In genomic region chr18:61714421-61714820, GRCh38 we compare ENCODE assay signal across 15 cellular contexts.
DNase-seq lines count a peak whose midpoint lies in the region; TF ChIP-seq lines count a peak whose summit lies in the region.
"Had no signal": no experiment of that assay in that cellular context is flagged by ENCODE, and none has a peak within 500 bp of the region (broad histone marks: within the 10 kb centered on the region; RNA-seq: fewer than 3 reads in every experiment).

No MANE protein-coding gene starts in this region.

- no peak overlapping the region for H3K4me3 Mint-ChIP-seq in CD14-positive monocyte
- H3K4me3 Mint-ChIP-seq in activated CD4-positive, alpha-beta T cell treated with anti-CD3 and anti-CD28 coated beads, Interleukin-2, amount 10 ng/mL, durations not matched to agents 24 days and 14 days = no peak overlapping the region
- H3K4me3 Mint-ChIP-seq: CD4-positive, alpha-beta T cell; H9 had no signal

- peaks cover 0 to 14% (median 2%) of the 10 kb centered on the region in 7 donors for H3K9me3 Mint-ChIP-seq in CD14-positive monocyte
- H3K9me3 Mint-ChIP-seq in activated CD4-positive, alpha-beta T cell treated with anti-CD3 and anti-CD28 coated beads, Interleukin-2, amount 10 ng/mL, durations not matched to agents 24 days and 14 days = no peaks in the 10 kb centered on the region
- H3K9me3 Mint-ChIP-seq: CD4-positive, alpha-beta T cell had no signal

- H3K27me3 Mint-ChIP-seq in CD14-positive monocyte (ENCODE audit: low read depth in 3 of 3) = peaks cover 0 to 5% (median 2%) of the 10 kb centered on the region in 3 donors
- no peaks in the 10 kb centered on the region for H3K27me3 Mint-ChIP-seq in activated CD4-positive, alpha-beta T cell treated with anti-CD3 and anti-CD28 coated beads, Interleukin-2, amount 10 ng/mL, durations not matched to agents 24 days and 14 days

- H3K36me3 Mint-ChIP-seq in CD14-positive monocyte = no peaks in the 10 kb centered on the region
- H3K36me3 Mint-ChIP-seq in activated CD4-positive, alpha-beta T cell treated with anti-CD3 and anti-CD28 coated beads, Interleukin-2, amount 10 ng/mL, durations not matched to agents 24 days and 14 days (ENCODE audit: low read depth) = no peaks in the 10 kb centered on the region

- H3K4me1 Mint-ChIP-seq in CD14-positive monocyte = no peaks in the 10 kb centered on the region
- H3K4me1 Mint-ChIP-seq in activated CD4-positive, alpha-beta T cell treated with anti-CD3 and anti-CD28 coated beads, Interleukin-2, amount 10 ng/mL, durations not matched to agents 24 days and 14 days = no peaks in the 10 kb centered on the region

- H3K27me3 ChIP-seq in colonic mucosa = no peaks in the 10 kb centered on the region
- no peaks in the 10 kb centered on the region for H3K27me3 ChIP-seq in mucosa of rectum (ENCODE audit: control insufficient read depth in 2 of 2, insufficient read depth in 2 of 2, low read length in 2 of 2)
- H3K27me3 ChIP-seq: BE2C had no signal

- H3K27ac Mint-ChIP-seq in CD14-positive monocyte = no peak overlapping the region
- no peak overlapping the region for H3K27ac Mint-ChIP-seq in activated CD4-positive, alpha-beta T cell treated with anti-CD3 and anti-CD28 coated beads, Interleukin-2, amount 10 ng/mL, durations not matched to agents 24 days and 14 days
- H3K27ac Mint-ChIP-seq: CD4-positive, alpha-beta T cell; H9 had no signal

- no peaks in the 10 kb centered on the region for H3K9me3 ChIP-seq in colonic mucosa
- no peaks in the 10 kb centered on the region for H3K9me3 ChIP-seq in mucosa of rectum (ENCODE audit: control insufficient read depth in 2 of 2, low read length in 2 of 2)
- H3K9me3 ChIP-seq: BE2C, Caco-2 had no signal

- no peaks in the 10 kb centered on the region for H3K36me3 ChIP-seq in colonic mucosa
- no peaks in the 10 kb centered on the region for H3K36me3 ChIP-seq in mucosa of rectum (ENCODE audit: control insufficient read depth in 2 of 2, insufficient read depth in 2 of 2, low read length in 2 of 2)
- H3K36me3 ChIP-seq: BE2C had no signal

- H3K9ac ChIP-seq in colonic mucosa (ENCODE audit: low read depth in 2 of 2, low read length in 2 of 2) = no peak overlapping the region
- H3K9ac ChIP-seq in mucosa of rectum (ENCODE audit: low read depth in 1 of 2, low read length in 2 of 2) = no peak overlapping the region

- intact Hi-C loops in colonic mucosa (cut with DNase I) = no loop called here
- intact Hi-C loops in CD14-positive monocyte (cut with micrococcal nuclease) = no loop called here
- intact Hi-C loops in activated CD4-positive, alpha-beta T cell treated with anti-CD3 and anti-CD28 coated beads, Interleukin-2, amount 10 ng/mL, durations not matched to agents 24 days and 14 days (cut with micrococcal nuclease) = no loop called here

- H3K27ac ChIP-seq in colonic mucosa (peak overlapping the region; percentile 4), mucosa of rectum (ENCODE audit: low read depth in 2 of 2, low read length in 2 of 2) (peak overlapping the region; percentile 65 to 73)

- TF ChIP-seq CTCF in colonic mucosa (IDR thresholded peaks at IDR 0.05) (no peak), CD14-positive monocyte (IDR thresholded peaks at IDR 0.05) (no peak), GM20000 (IDR thresholded peaks at IDR 0.05; ENCODE audit: extremely low read depth, missing control alignments) (no peak)

- H3K4me1 ChIP-seq in colonic mucosa (no peaks in the 10 kb centered on the region), mucosa of rectum (ENCODE audit: control insufficient read depth in 2 of 2, insufficient read depth in 2 of 2, low read length in 2 of 2) (peaks cover 16 to 27% of the 10 kb centered on the region in 2 donors)
- H3K4me1 ChIP-seq: BE2C had no signal

- DNase-seq in OCI-M1 (lab: John Stamatoyannopoulos, UW) (peak; percentile 18), colonic mucosa (no peak), CD14-positive monocyte (ENCODE audit: low spot score) (no peak), GM20000 (ENCODE audit: low spot score) (no peak)
- no peak for DNase-seq in activated CD4-positive, alpha-beta T cell treated with anti-CD3 and anti-CD28 coated beads, Interleukin-2, amount 10 ng/mL, durations not matched to agents 24 days and 14 days
- DNase-seq: ACHN; BE2C; C1 segment of cervical spinal cord; Caco-2; CD4-positive, alpha-beta T cell; DMS153; DMS79; GDM1; H9 had no signal

- H3K4me3 ChIP-seq in colonic mucosa = no peak overlapping the region
- no peak overlapping the region for H3K4me3 ChIP-seq in mucosa of rectum (ENCODE audit: low read length in 2 of 2)
